ENCODE assay signal across 23 cellular contexts in genomic region chr13:89402211-89402610, GRCh38.
"Had no signal": no experiment of that assay in that cellular context is flagged by ENCODE, and none has a peak within 500 bp of the region (broad histone marks: within the 10 kb centered on the region; RNA-seq: fewer than 3 reads in every experiment).

No MANE protein-coding gene starts in this region.

- H2AFZ ChIP-seq: parathyroid adenoma had no signal

- H3K9me3 ChIP-seq: esophagus squamous epithelium, stomach, thyroid gland, vagina had no signal

- ATAC-seq: activated CD4-positive, CD25-positive, alpha-beta regulatory T cell treated with anti-CD3 and anti-CD28 coated beads, Interleukin-2, amount 50 U/mL, for 24 hours; left lung; psoas muscle; stimulated activated naive B cell treated with anti-CD40 and anti-IgM and Interleukin-4, amounts not matched to agents 10 μg/mL and 1 μg/mL and 100 μg/mL, for 72 hours had no signal

- DNase-seq: activated CD4-positive, alpha-beta T cell treated with anti-CD3 and anti-CD28 coated beads for 48 hours; activated CD4-positive, alpha-beta T cell treated with anti-CD3 and anti-CD28 coated beads, Interleukin-2, amount 50 U/mL, for 48 hours; activated CD8-positive, alpha-beta memory T cell treated with anti-CD3 and anti-CD28 coated beads for 24 hours; activated effector memory CD4-positive, alpha-beta T cell treated with Interleukin-2 at 50 U/mL for 16 hours; activated naive CD4-positive, alpha-beta T cell treated with Interleukin-2 at 50 U/mL for 16 hours; anterior cingulate cortex; effector CD8-positive, alpha-beta T cell; esophagus squamous epithelium; left lung; naive B cell; nephron progenitor cell; psoas muscle; stimulated activated CD4-positive, alpha-beta T cell treated with anti-CD3 and anti-CD28 coated beads, Interleukin-15, amount 100 ng/mL, for 24 hours; stimulated activated CD4-positive, alpha-beta T cell treated with anti-CD3 and anti-CD28 coated beads, Interleukin-2, amount 100 ng/mL, for 24 hours; stimulated activated naive B cell treated with anti-CD40 and anti-IgM and Interleukin-4, amounts not matched to agents 10 μg/mL and 1 μg/mL and 100 μg/mL, for 72 hours; stomach; T-helper 9 cell; thyroid gland; upper lobe of left lung; WERI-Rb-1 had no signal

- H3K9ac ChIP-seq: parathyroid adenoma had no signal

- H3K36me3 ChIP-seq: esophagus squamous epithelium, left lung, stomach, thyroid gland, upper lobe of left lung, vagina, WERI-Rb-1 had no signal

- H3K79me2 ChIP-seq: parathyroid adenoma had no signal

- H3K4me1 ChIP-seq: parathyroid adenoma, psoas muscle, upper lobe of left lung, vagina had no signal

- H3K27me3 ChIP-seq: esophagus squamous epithelium, left lung, stomach, thyroid gland, upper lobe of left lung, vagina had no signal

- H3K27ac ChIP-seq: parathyroid adenoma, psoas muscle, upper lobe of left lung, vagina, WERI-Rb-1 had no signal

- H3K4me3 ChIP-seq: esophagus squamous epithelium, left lung, psoas muscle, stomach, thyroid gland, upper lobe of left lung, vagina had no signal
